Comparison of ENCODE assay signal across 1 cellular context in genomic region chr7:105304040-105304895, GRCh38.
TF ChIP-seq lines count a peak whose summit lies in the region.

No MANE protein-coding gene starts in this region.

TF ChIP-seq in HepG2, 621 proteins besides CTCF, POLR2A, EP300 and RAD21 (continued from another document and continues in another):
- TF ChIP-seq ARID5B (CRISPR knock-in tag; IDR thresholded peaks at IDR 0.05) = peak; percentile 72
- TF ChIP-seq SALL1 (CRISPR knock-in tag; IDR thresholded peaks at IDR 0.05) = peak; percentile 22; the same call in 1 of the 2 replicates
- peak; percentile 76 for TF ChIP-seq ATF3 (CRISPR knock-in tag; IDR thresholded peaks at IDR 0.05)
- TF ChIP-seq ZNF354B (CRISPR knock-in tag; IDR thresholded peaks at IDR 0.05) = no peak
- TF ChIP-seq ZBTB26 (CRISPR knock-in tag; IDR thresholded peaks at IDR 0.05; ENCODE audit: borderline replicate concordance) = no peak
- no peak for TF ChIP-seq ELK4 (CRISPR knock-in tag; IDR thresholded peaks at IDR 0.05; ENCODE audit: borderline replicate concordance)
- no peak for TF ChIP-seq LBX2 (CRISPR knock-in tag; IDR thresholded peaks at IDR 0.05; ENCODE audit: borderline replicate concordance)
- TF ChIP-seq GLI4 (CRISPR knock-in tag; IDR thresholded peaks at IDR 0.05; ENCODE audit: borderline replicate concordance) = no peak
- no peak for TF ChIP-seq ZNF10 (CRISPR knock-in tag; IDR thresholded peaks at IDR 0.05; ENCODE audit: borderline replicate concordance, low read depth)
- no peak for TF ChIP-seq ZBTB21 (CRISPR knock-in tag; IDR thresholded peaks at IDR 0.05)
- TF ChIP-seq FOXA1 (IDR thresholded peaks at IDR 0.05) = no peak
- TF ChIP-seq FOXA1 (CRISPR knock-in tag; IDR thresholded peaks at IDR 0.05) = peak; percentile 67
- no peak for TF ChIP-seq ZNF546 (CRISPR knock-in tag; conservative IDR thresholded peaks at IDR 0.05)
- TF ChIP-seq ZNF557 (CRISPR knock-in tag; IDR thresholded peaks at IDR 0.05) = no peak
- no peak for TF ChIP-seq CAMTA2 (CRISPR knock-in tag; IDR thresholded peaks at IDR 0.05; ENCODE audit: borderline replicate concordance)
- TF ChIP-seq ZNF530 (CRISPR knock-in tag; IDR thresholded peaks at IDR 0.05; ENCODE audit: low read depth) = no peak
- TF ChIP-seq SP1 (IDR thresholded peaks at IDR 0.05) = no peak
- no peak for TF ChIP-seq SP1 (CRISPR knock-in tag; IDR thresholded peaks at IDR 0.05)
- no peak for TF ChIP-seq ZNF329 (CRISPR knock-in tag; IDR thresholded peaks at IDR 0.05; ENCODE audit: low read depth)
- no peak for TF ChIP-seq ZNF326 (CRISPR knock-in tag; IDR thresholded peaks at IDR 0.05; ENCODE audit: borderline replicate concordance)
- peak; percentile 45; the same call in 1 of the 2 replicates for TF ChIP-seq ZMYM3 (CRISPR knock-in tag; IDR thresholded peaks at IDR 0.05)
- TF ChIP-seq NR1H2 (CRISPR knock-in tag; IDR thresholded peaks at IDR 0.05; ENCODE audit: borderline replicate concordance, low read depth) = no peak
- TF ChIP-seq PRPF4 (IDR thresholded peaks at IDR 0.05; ENCODE audit: low read depth, low read length, poor library complexity, severe bottlenecking) = no peak
- TF ChIP-seq REL (CRISPR knock-in tag; conservative IDR thresholded peaks at IDR 0.05) = no peak
- peak; percentile 62 for TF ChIP-seq FOXO1 (CRISPR knock-in tag; IDR thresholded peaks at IDR 0.05)
- no peak for TF ChIP-seq HOXA5 (CRISPR knock-in tag; IDR thresholded peaks at IDR 0.05)
- no peak for TF ChIP-seq ZNF775 (CRISPR knock-in tag; IDR thresholded peaks at IDR 0.05; ENCODE audit: borderline replicate concordance)
- no peak for TF ChIP-seq ZNF567 (CRISPR knock-in tag; IDR thresholded peaks at IDR 0.05; ENCODE audit: borderline replicate concordance)
- TF ChIP-seq HNRNPL (IDR thresholded peaks at IDR 0.05; ENCODE audit: low read depth, low read length) = no peak
- TF ChIP-seq GATAD1 (CRISPR knock-in tag; IDR thresholded peaks at IDR 0.05) = no peak
- TF ChIP-seq HCFC1 (IDR thresholded peaks at IDR 0.05; ENCODE audit: low read depth, low read length) = no peak
- no peak for TF ChIP-seq RARA (CRISPR knock-in tag; IDR thresholded peaks at IDR 0.05)
- no peak for TF ChIP-seq ZZZ3 (CRISPR knock-in tag; IDR thresholded peaks at IDR 0.05; ENCODE audit: borderline replicate concordance)
- peak; percentile 52; the same call in 1 of the 2 replicates for TF ChIP-seq AHDC1 (CRISPR knock-in tag; IDR thresholded peaks at IDR 0.05; ENCODE audit: borderline replicate concordance)
- no peak for TF ChIP-seq RFX3 (CRISPR knock-in tag; IDR thresholded peaks at IDR 0.05)
- no peak for TF ChIP-seq ZNF33B (CRISPR knock-in tag; IDR thresholded peaks at IDR 0.05)
- 0 out of 2 replicates have a peak, but pooled peaks have one; percentile 53 for TF ChIP-seq ATF2 (CRISPR knock-in tag; IDR thresholded peaks at IDR 0.05)
- TF ChIP-seq RELA (CRISPR knock-in tag; IDR thresholded peaks at IDR 0.05) = no peak
- TF ChIP-seq MEIS1 (CRISPR knock-in tag; IDR thresholded peaks at IDR 0.05; ENCODE audit: borderline replicate concordance) = no peak
- no peak for TF ChIP-seq HNRNPH1 (optimal IDR thresholded peaks at IDR 0.05; ENCODE audit: low read depth, low read length)
- TF ChIP-seq ZNF513 (CRISPR knock-in tag; conservative IDR thresholded peaks at IDR 0.05) = no peak
- TF ChIP-seq NFE2 (CRISPR knock-in tag; IDR thresholded peaks at IDR 0.05) = no peak
- no peak for TF ChIP-seq ZNF230 (CRISPR knock-in tag; IDR thresholded peaks at IDR 0.05)
- TF ChIP-seq ZNF33A (CRISPR knock-in tag; IDR thresholded peaks at IDR 0.05; ENCODE audit: borderline replicate concordance) = no peak
- no peak for TF ChIP-seq ZC3H13 (CRISPR knock-in tag; IDR thresholded peaks at IDR 0.05)
- no peak for TF ChIP-seq NKX3-1 (CRISPR knock-in tag; IDR thresholded peaks at IDR 0.05)
- TF ChIP-seq CEBPB (IDR thresholded peaks at IDR 0.05; ENCODE audit: borderline replicate concordance, low read depth, low read length) = peak; percentile 44; the same call in 1 of the 2 replicates
- TF ChIP-seq ZNF24 (IDR thresholded peaks at IDR 0.05) = no peak
- no peak for TF ChIP-seq ETV5 (CRISPR knock-in tag; IDR thresholded peaks at IDR 0.05; ENCODE audit: borderline replicate concordance)
- TF ChIP-seq MYNN (CRISPR knock-in tag; IDR thresholded peaks at IDR 0.05; ENCODE audit: low read depth) = no peak
- TF ChIP-seq NR0B2 (CRISPR knock-in tag; IDR thresholded peaks at IDR 0.05) = no peak
- TF ChIP-seq ZNF337 (CRISPR knock-in tag; IDR thresholded peaks at IDR 0.05; ENCODE audit: borderline replicate concordance, low read depth) = no peak
- no peak for TF ChIP-seq ZNF607 (CRISPR knock-in tag; IDR thresholded peaks at IDR 0.05; ENCODE audit: borderline replicate concordance)
- TF ChIP-seq YY1 (IDR thresholded peaks at IDR 0.05; ENCODE audit: insufficient read depth, insufficient replicate concordance, low read depth, low read length) = no peak
- no peak for TF ChIP-seq ZFP62 (CRISPR knock-in tag; IDR thresholded peaks at IDR 0.05)
- no peak for TF ChIP-seq NFKBIZ (CRISPR knock-in tag; IDR thresholded peaks at IDR 0.05)
- TF ChIP-seq FOXC1 (CRISPR knock-in tag; IDR thresholded peaks at IDR 0.05; ENCODE audit: borderline replicate concordance) = no peak
- no peak for TF ChIP-seq ZNF746 (CRISPR knock-in tag; IDR thresholded peaks at IDR 0.05)
